23 cellular contexts compared by ENCODE assay signal in the genomic region with DNA sequence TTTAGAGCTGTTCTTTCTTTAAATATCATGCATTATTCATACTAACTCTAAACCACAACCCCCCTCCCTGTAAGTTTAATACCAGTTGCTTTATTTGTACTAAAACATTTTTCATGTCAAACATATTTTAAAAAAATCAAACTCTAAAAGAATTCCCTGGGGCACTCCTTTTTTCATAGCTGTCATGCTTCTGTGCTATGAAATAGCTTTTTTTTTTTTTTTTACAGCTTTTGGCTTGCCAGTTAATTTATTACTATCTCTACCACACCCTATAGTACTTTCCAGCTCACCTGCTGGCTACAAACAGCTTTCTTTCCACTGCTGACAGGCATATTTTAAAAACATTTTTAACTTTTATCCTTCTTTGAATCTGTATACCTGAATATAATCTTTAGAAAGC.
A peak's percentile ranks its signal among the peaks of the same experiment; 100 is the strongest.
DNase-seq lines count a peak whose midpoint lies in the region; FAIRE-seq and TF ChIP-seq lines count a peak whose summit lies in the region.
"Had no signal": no experiment of that assay in that cellular context is flagged by ENCODE, and none has a peak within 500 bp of the region (broad histone marks: within the 10 kb centered on the region; RNA-seq: fewer than 3 reads in every experiment).

No MANE protein-coding gene starts in this region.

- H2AFZ ChIP-seq in keratinocyte (ENCODE audit: control insufficient read depth, low read length), result no peak overlapping the region

- no peaks in the 10 kb centered on the region for H3K9me1 ChIP-seq in keratinocyte (ENCODE audit: control insufficient read depth, extremely low read depth, insufficient read depth, low read length)

- H3K9me3 ChIP-seq in keratinocyte (ENCODE audit: control insufficient read depth, low read depth, low read length), result no peaks in the 10 kb centered on the region
- H3K9me3 ChIP-seq: body of pancreas, colonic mucosa, pancreas had no signal

- no peaks in the 10 kb centered on the region for H3K36me3 ChIP-seq in keratinocyte (ENCODE audit: control insufficient read depth in 2 of 2, extremely low read depth in 1 of 2, insufficient read depth in 2 of 2, low read length in 2 of 2)
- H3K36me3 ChIP-seq in brain microvascular endothelial cell (replicated peaks), result no peaks in the 10 kb centered on the region
- H3K36me3 ChIP-seq: colonic mucosa, pancreas had no signal

- CTCF ChIA-PET in AG04449 (lab: Yijun Ruan, JAX), result interaction anchor here (0.6 to 2.0 kb wide), 4 partner anchors 26 to 514 kb away, joined by 3 to 6 read pairs (median 4); no protein-coding TSS in a partner anchor

- H3K27ac ChIP-seq in keratinocyte (ENCODE audit: control insufficient read depth, insufficient read depth, low read length), result peak overlapping the region; percentile 53
- H3K27ac ChIP-seq in brain microvascular endothelial cell, result no peak overlapping the region
- H3K27ac ChIP-seq: C4-2B, colonic mucosa, KMS-11, pancreas had no signal

- H3K79me2 ChIP-seq in keratinocyte (ENCODE audit: control insufficient read depth, insufficient read depth, low read length), result no peaks in the 10 kb centered on the region

- POLR2A ChIA-PET in AG04449 (lab: Yijun Ruan, JAX), result no interaction called here

- in situ Hi-C loops in brain microvascular endothelial cell (cut with HindIII; ENCODE audit: low pct_ligation_motif_present, low sequenced_read_pairs), result no loop called here

- peak; percentile 7 for DNase-seq in AG04449 (ENCODE audit: low read depth, low spot score)
- peak; percentile 13 for DNase-seq in NCI-H146 treated with DMSO at 0.1 percent for 48 hours (lab: John Stamatoyannopoulos, UW; ENCODE audit: unreplicated experiment)
- DNase-seq in SW480 (ENCODE audit: low spot score), result peak; percentile 51
- DNase-seq in keratinocyte (ENCODE audit: low read depth, low spot score), result no peak
- no peak for DNase-seq in stimulated activated naive CD4-positive, alpha-beta T cell treated with Interleukin-2 at 50 U/mL for 16 hours (lab: John Stamatoyannopoulos, UW)
- no peak for DNase-seq in brain microvascular endothelial cell
- DNase-seq in HT-29 (ENCODE audit: low spot score), result no peak
- DNase-seq in NCI-H2196 (lab: John Stamatoyannopoulos, UW; ENCODE audit: unreplicated experiment), result no peak
- DNase-seq: activated CD4-positive, alpha-beta T cell treated with anti-CD3 and anti-CD28 coated beads, Interleukin-2, amount 50 U/mL, for 48 hours; activated CD4-positive, CD25-positive, alpha-beta regulatory T cell; activated CD8-positive, alpha-beta memory T cell treated with anti-CD3 and anti-CD28 coated beads, Interleukin-2, amount 50 U/mL, for 48 hours; body of pancreas; colonic mucosa; H9; left cardiac atrium; MV-4-11; NCI-H187 treated with DMSO at 0.1 percent for 48 hours; NCI-H510A treated with DMSO at 0.1 percent for 48 hours; pancreas had no signal

- TF ChIP-seq CTCF in AG04449 (IDR thresholded peaks at IDR 0.05; ENCODE audit: insufficient read depth, low read length, missing control alignments) (no peak), keratinocyte (optimal IDR thresholded peaks at IDR 0.05 in 1 of 3, IDR thresholded peaks at IDR 0.05 in 1 of 3, conservative IDR thresholded peaks at IDR 0.05 in 1 of 3; ENCODE audit: extremely low read depth in 1 of 3, insufficient read depth in 2 of 3, low read length in 3 of 3) (no peak), brain microvascular endothelial cell (IDR thresholded peaks at IDR 0.05; ENCODE audit: low read depth, low read length, missing control alignments) (no peak)

- peak overlapping the region; percentile 42 for H3K4me2 ChIP-seq in keratinocyte (ENCODE audit: control insufficient read depth, extremely low read depth, insufficient read depth, low read depth, low read length)
- H3K4me2 ChIP-seq: KMS-11 had no signal

- H4K20me1 ChIP-seq in keratinocyte (ENCODE audit: control insufficient read depth, extremely low read depth, insufficient read depth, low read length), result no peaks in the 10 kb centered on the region

- peaks cover 46% of the 10 kb centered on the region for H3K4me1 ChIP-seq in keratinocyte (ENCODE audit: control insufficient read depth, extremely low read depth, insufficient read depth, low read length)
- H3K4me1 ChIP-seq: colonic mucosa had no signal

- dilution Hi-C loops in keratinocyte (cut with MboI; ENCODE audit: extremely low pct_ligation_motif_present, low sequenced_read_pairs), result no loop called here

- H3K9ac ChIP-seq in keratinocyte (ENCODE audit: control insufficient read depth, extremely low read depth, insufficient read depth, low read length), result no peak overlapping the region
- H3K9ac ChIP-seq: KMS-11 had no signal

- no peaks in the 10 kb centered on the region for H3K27me3 ChIP-seq in keratinocyte (ENCODE audit: control insufficient read depth, extremely low read depth, insufficient read depth, low read length)
- no peaks in the 10 kb centered on the region for H3K27me3 ChIP-seq in brain microvascular endothelial cell (replicated peaks)
- H3K27me3 ChIP-seq: body of pancreas, colonic mucosa, pancreas had no signal

- no peak overlapping the region for H3K4me3 ChIP-seq in AG04449 (ENCODE audit: low read depth, low read length)
- no peak overlapping the region for H3K4me3 ChIP-seq in keratinocyte (ENCODE audit: control insufficient read depth in 2 of 3, extremely low read depth in 1 of 3, insufficient read depth in 2 of 3, low read depth in 1 of 3, low read length in 3 of 3)
- no peak overlapping the region for H3K4me3 ChIP-seq in brain microvascular endothelial cell (ENCODE audit: low read depth, low read length)
- H3K4me3 ChIP-seq: body of pancreas, colonic mucosa, pancreas had no signal

- FAIRE-seq in keratinocyte (lab: Jason Lieb, UNC), result no peak
- FAIRE-seq: GM18507, pancreas, urothelium cell line had no signal

Comparison
In these comparisons a context has a peak if more than half of its experiments do, and no peak if none do; other contexts are left out.
1. DNase-seq: peak in AG04449 (single experiment), NCI-H146 treated with DMSO at 0.1 percent for 48 hours (single experiment) and SW480 (single experiment); none in keratinocyte (single experiment), stimulated activated naive CD4-positive, alpha-beta T cell treated with Interleukin-2 at 50 U/mL for 16 hours (single experiment), brain microvascular endothelial cell (single experiment), HT-29 (single experiment) and NCI-H2196 (single experiment).